1 cellular context compared by ENCODE assay signal in genomic region chrX:49310371-49310770, GRCh38.
TF ChIP-seq lines count a peak whose summit lies in the region.

No MANE protein-coding gene starts in this region.

TF ChIP-seq in HepG2, 621 proteins besides CTCF, POLR2A, EP300 and RAD21:
- TF ChIP-seq ARNTL (CRISPR knock-in tag; IDR thresholded peaks at IDR 0.05) (no peak), ZSCAN21 (CRISPR knock-in tag; IDR thresholded peaks at IDR 0.05; ENCODE audit: borderline replicate concordance) (no peak), MAFG (CRISPR knock-in tag; IDR thresholded peaks at IDR 0.05) (no peak), ZNF512B (CRISPR knock-in tag; IDR thresholded peaks at IDR 0.05; ENCODE audit: borderline replicate concordance) (no peak)
TF ChIP-seq in HepG2: peak in this region for 0.
